In the genomic region with DNA sequence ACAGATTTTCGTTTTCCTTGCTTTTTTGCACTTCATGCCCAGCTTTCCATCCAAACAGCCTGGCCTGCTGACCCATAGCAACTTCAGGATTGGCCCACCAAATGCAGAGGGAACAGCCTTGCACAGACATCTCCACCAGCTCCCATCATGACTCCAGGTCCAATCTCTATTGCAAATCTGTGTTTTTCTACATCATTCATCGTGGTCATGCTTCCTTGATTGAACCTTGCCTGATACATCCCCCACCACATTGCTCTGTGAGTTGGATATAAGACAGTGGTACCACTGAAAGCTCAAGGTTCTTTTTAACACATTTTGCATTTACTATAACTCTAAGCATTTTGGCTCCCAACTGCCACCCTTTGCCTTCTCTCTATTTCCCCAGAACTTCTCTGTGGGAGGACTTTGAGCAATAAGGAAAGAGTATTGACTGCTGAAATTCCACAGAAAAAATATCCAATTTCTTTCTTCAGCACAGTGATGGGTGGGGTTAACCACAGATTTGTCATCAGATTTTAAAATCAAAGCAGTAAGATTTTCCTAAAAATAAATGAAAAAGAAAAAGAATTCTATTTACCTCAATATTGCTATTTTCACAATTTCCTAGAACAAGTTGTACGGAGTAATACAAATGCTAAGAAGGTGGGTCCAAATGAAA, we compare ENCODE assay signal across 11 cellular contexts.
DNase-seq lines count a peak whose midpoint lies in the region; ATAC-seq and TF ChIP-seq lines count a peak whose summit lies in the region.
"Had no signal": no experiment of that assay in that cellular context is flagged by ENCODE, and none has a peak within 500 bp of the region (broad histone marks: within the 10 kb centered on the region; RNA-seq: fewer than 3 reads in every experiment).

No MANE protein-coding gene starts in this region.

- H3K9ac ChIP-seq in rectal smooth muscle tissue (ENCODE audit: low read length) = no peak overlapping the region

- DNase-seq in heart left ventricle (no peak), cardiac septum (ENCODE audit: low spot score) (no peak), left ventricle myocardium superior (no peak), GM13977 (ENCODE audit: low spot score) (no peak), amygdala (lab: John Stamatoyannopoulos, UW) (no peak), SK-N-DZ (ENCODE audit: low spot score) (no peak)
- no peak for DNase-seq in stimulated activated naive CD4-positive, alpha-beta T cell (lab: John Stamatoyannopoulos, UW)
- DNase-seq: activated effector memory CD4-positive, alpha-beta T cell treated with anti-CD3 and anti-CD28 coated beads, Interleukin-2, amount 50 U/mL, for 16 hours; NCI-H524 treated with DMSO at 0.1 percent for 48 hours had no signal

- H3K9me3 ChIP-seq in heart left ventricle = no peaks in the 10 kb centered on the region

- no peak for TF ChIP-seq CTCF in heart left ventricle (IDR thresholded peaks at IDR 0.05)
- TF ChIP-seq CTCF in GM13977 (IDR thresholded peaks at IDR 0.05; ENCODE audit: extremely low read depth, insufficient read depth, missing control alignments) = no peak

- H3K4me1 ChIP-seq in heart left ventricle = peaks cover 0 to 37% (median 24%) of the 10 kb centered on the region in 12 donors
- H3K4me1 ChIP-seq in rectal smooth muscle tissue (ENCODE audit: control insufficient read depth, insufficient read depth, low read length) = peaks cover 7% of the 10 kb centered on the region

- in situ Hi-C loops in GM13977 (cut with MboI; ENCODE audit: low pct_unique_long_range_greater_than_20kb, low sequenced_read_pairs, unreplicated experiment) = loop anchor here (10.0 kb wide), 1 partner anchor 185 kb away; no protein-coding TSS in a partner anchor

- WGBS in heart left ventricle, 4 donors = 55 to 67% (median 63%) methylated on average over 3 of the region's 3 CpGs

- H3K27ac ChIP-seq in heart left ventricle (peak overlapping the region in 9 of 12 donors; percentile 41 to 86 (median 73)), rectal smooth muscle tissue (ENCODE audit: low read depth, low read length) (peak overlapping the region; percentile 72)

- TF ChIP-seq POLR2A in heart left ventricle (IDR thresholded peaks at IDR 0.05) = no peak

- intact Hi-C loops in heart left ventricle (cut with DNase I) = loop anchor here in 3 of 10 donors (5.0 to 10.0 kb wide), 4 partner anchors 52 to 495 kb away; no protein-coding TSS in a partner anchor
- intact Hi-C loops in cardiac septum (cut with DNase I) = loop anchor here (5.0 to 10.0 kb wide), 3 partner anchors 42 to 415 kb away; no protein-coding TSS in a partner anchor
- intact Hi-C loops in left ventricle myocardium superior (cut with micrococcal nuclease) = no loop called here

- peak in 2 of 4 donors; percentile 9 to 23 for ATAC-seq in heart left ventricle
- peak; percentile 14 for ATAC-seq in left ventricle myocardium superior
- ATAC-seq: GM12878 had no signal

- no peak overlapping the region for H3K4me3 ChIP-seq in heart left ventricle
- no peak overlapping the region for H3K4me3 ChIP-seq in rectal smooth muscle tissue (ENCODE audit: low read length)
- H3K4me3 ChIP-seq: GM12878 had no signal

- H3K36me3 ChIP-seq in heart left ventricle (no peaks in the 10 kb centered on the region), rectal smooth muscle tissue (ENCODE audit: control insufficient read depth, insufficient read depth, low read length) (no peaks in the 10 kb centered on the region)

- H3K27me3 ChIP-seq in heart left ventricle (no peaks in the 10 kb centered on the region), rectal smooth muscle tissue (ENCODE audit: control insufficient read depth, insufficient read depth, low read length) (no peaks in the 10 kb centered on the region)
